ENCODE assay signal across 1 cellular context in genomic region chr2:201057715-201058248, GRCh38.
TF ChIP-seq lines count a peak whose summit lies in the region.

No MANE protein-coding gene starts in this region.

TF ChIP-seq in HepG2, 621 proteins besides CTCF, POLR2A, EP300 and RAD21 (continued from another document and continues in another):
- peak; percentile 76; the same call in 1 of the 2 replicates for TF ChIP-seq ZNF580 (CRISPR knock-in tag; IDR thresholded peaks at IDR 0.05; ENCODE audit: borderline replicate concordance, low read depth)
- TF ChIP-seq, protein P1, sequence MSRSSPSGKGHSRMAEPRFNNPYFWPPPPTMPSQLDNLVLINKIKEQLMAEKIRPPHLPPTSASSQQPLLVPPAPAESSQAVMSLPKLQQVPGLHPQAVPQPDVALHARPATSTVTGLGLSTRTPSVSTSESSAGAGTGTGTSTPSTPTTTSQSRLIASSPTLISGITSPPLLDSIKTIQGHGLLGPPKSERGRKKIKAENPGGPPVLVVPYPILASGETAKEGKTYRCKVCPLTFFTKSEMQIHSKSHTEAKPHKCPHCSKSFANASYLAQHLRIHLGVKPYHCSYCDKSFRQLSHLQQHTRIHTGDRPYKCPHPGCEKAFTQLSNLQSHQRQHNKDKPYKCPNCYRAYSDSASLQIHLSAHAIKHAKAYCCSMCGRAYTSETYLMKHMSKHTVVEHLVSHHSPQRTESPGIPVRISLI (CRISPR knock-in tag; IDR thresholded peaks at IDR 0.05; ENCODE audit: borderline replicate concordance): peak; percentile 90
- TF ChIP-seq MLX (CRISPR knock-in tag; IDR thresholded peaks at IDR 0.05): peak; percentile 100
- 0 out of 2 replicates have a peak, but pooled peaks have one; percentile 70 for TF ChIP-seq TOE1 (CRISPR knock-in tag; IDR thresholded peaks at IDR 0.05)
- no peak for TF ChIP-seq ZNF749 (CRISPR knock-in tag; IDR thresholded peaks at IDR 0.05; ENCODE audit: borderline replicate concordance)
- no peak for TF ChIP-seq ZXDC (CRISPR knock-in tag; IDR thresholded peaks at IDR 0.05)
- no peak for TF ChIP-seq SIN3B (IDR thresholded peaks at IDR 0.05; ENCODE audit: low read length)
- 0 out of 2 replicates have a peak, but pooled peaks have one; percentile 50 for TF ChIP-seq ZNF878 (CRISPR knock-in tag; IDR thresholded peaks at IDR 0.05)
- TF ChIP-seq TGIF2 (CRISPR knock-in tag; IDR thresholded peaks at IDR 0.05): no peak
- TF ChIP-seq ZNF83 (CRISPR knock-in tag; IDR thresholded peaks at IDR 0.05; ENCODE audit: borderline replicate concordance): no peak
- TF ChIP-seq ZKSCAN8 (CRISPR knock-in tag; IDR thresholded peaks at IDR 0.05; ENCODE audit: borderline replicate concordance): peak; percentile 58; the same call in 1 of the 2 replicates
- peak; percentile 42; the same call in 1 of the 2 replicates for TF ChIP-seq KMT2A (CRISPR knock-in tag; IDR thresholded peaks at IDR 0.05)
- TF ChIP-seq, protein P2, sequence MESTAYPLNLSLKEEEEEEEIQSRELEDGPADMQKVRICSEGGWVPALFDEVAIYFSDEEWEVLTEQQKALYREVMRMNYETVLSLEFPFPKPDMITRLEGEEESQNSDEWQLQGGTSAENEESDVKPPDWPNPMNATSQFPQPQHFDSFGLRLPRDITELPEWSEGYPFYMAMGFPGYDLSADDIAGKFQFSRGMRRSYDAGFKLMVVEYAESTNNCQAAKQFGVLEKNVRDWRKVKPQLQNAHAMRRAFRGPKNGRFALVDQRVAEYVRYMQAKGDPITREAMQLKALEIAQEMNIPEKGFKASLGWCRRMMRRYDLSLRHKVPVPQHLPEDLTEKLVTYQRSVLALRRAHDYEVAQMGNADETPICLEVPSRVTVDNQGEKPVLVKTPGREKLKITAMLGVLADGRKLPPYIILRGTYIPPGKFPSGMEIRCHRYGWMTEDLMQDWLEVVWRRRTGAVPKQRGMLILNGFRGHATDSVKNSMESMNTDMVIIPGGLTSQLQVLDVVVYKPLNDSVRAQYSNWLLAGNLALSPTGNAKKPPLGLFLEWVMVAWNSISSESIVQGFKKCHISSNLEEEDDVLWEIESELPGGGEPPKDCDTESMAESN (CRISPR knock-in tag; conservative IDR thresholded peaks at IDR 0.05): peak; percentile 86
- peak; percentile 69 for TF ChIP-seq SKI (IDR thresholded peaks at IDR 0.05; ENCODE audit: partially characterized antibody)
- TF ChIP-seq, protein P3, sequence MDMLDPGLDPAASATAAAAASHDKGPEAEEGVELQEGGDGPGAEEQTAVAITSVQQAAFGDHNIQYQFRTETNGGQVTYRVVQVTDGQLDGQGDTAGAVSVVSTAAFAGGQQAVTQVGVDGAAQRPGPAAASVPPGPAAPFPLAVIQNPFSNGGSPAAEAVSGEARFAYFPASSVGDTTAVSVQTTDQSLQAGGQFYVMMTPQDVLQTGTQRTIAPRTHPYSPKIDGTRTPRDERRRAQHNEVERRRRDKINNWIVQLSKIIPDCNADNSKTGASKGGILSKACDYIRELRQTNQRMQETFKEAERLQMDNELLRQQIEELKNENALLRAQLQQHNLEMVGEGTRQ (IDR thresholded peaks at IDR 0.05; ENCODE audit: low read depth, low read length): peak; percentile 82
- TF ChIP-seq, protein P3 (CRISPR knock-in tag; IDR thresholded peaks at IDR 0.05; ENCODE audit: borderline replicate concordance): peak; percentile 74; the same call in 1 of the 2 replicates
- TF ChIP-seq, protein P4, sequence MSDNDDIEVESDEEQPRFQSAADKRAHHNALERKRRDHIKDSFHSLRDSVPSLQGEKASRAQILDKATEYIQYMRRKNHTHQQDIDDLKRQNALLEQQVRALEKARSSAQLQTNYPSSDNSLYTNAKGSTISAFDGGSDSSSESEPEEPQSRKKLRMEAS (IDR thresholded peaks at IDR 0.05): peak; percentile 68
- no peak for TF ChIP-seq MAF1 (CRISPR knock-in tag; IDR thresholded peaks at IDR 0.05; ENCODE audit: borderline replicate concordance)
- TF ChIP-seq RARA (CRISPR knock-in tag; IDR thresholded peaks at IDR 0.05): peak; percentile 71
- no peak for TF ChIP-seq SMC3 (IDR thresholded peaks at IDR 0.05; ENCODE audit: low read length)
- peak; percentile 75; the same call in 1 of the 2 replicates for TF ChIP-seq ZNF609 (CRISPR knock-in tag; IDR thresholded peaks at IDR 0.05; ENCODE audit: borderline replicate concordance)
- TF ChIP-seq ZMYM2 (CRISPR knock-in tag; IDR thresholded peaks at IDR 0.05): no peak
- peak; percentile 93 for TF ChIP-seq NCOA2 (CRISPR knock-in tag; IDR thresholded peaks at IDR 0.05)
- TF ChIP-seq ZNF253 (CRISPR knock-in tag; IDR thresholded peaks at IDR 0.05; ENCODE audit: borderline replicate concordance): no peak
- no peak for TF ChIP-seq ADNP (CRISPR knock-in tag; IDR thresholded peaks at IDR 0.05)
- peak; percentile 92 for TF ChIP-seq TEAD3 (CRISPR knock-in tag; optimal IDR thresholded peaks at IDR 0.05; ENCODE audit: borderline replicate concordance)
- 0 out of 2 replicates have a peak, but pooled peaks have one; percentile 33 for TF ChIP-seq ZNF629 (CRISPR knock-in tag; conservative IDR thresholded peaks at IDR 0.05)
- TF ChIP-seq RNF219 (CRISPR knock-in tag; IDR thresholded peaks at IDR 0.05): no peak
- peak; percentile 51; the same call in 1 of the 2 replicates for TF ChIP-seq GATA4 (IDR thresholded peaks at IDR 0.05; ENCODE audit: borderline replicate concordance, low read depth)
- TF ChIP-seq ATF6 (CRISPR knock-in tag; conservative IDR thresholded peaks at IDR 0.05): no peak
- TF ChIP-seq ZFP1 (CRISPR knock-in tag; IDR thresholded peaks at IDR 0.05): 0 out of 2 replicates have a peak, but pooled peaks have one; percentile 56
- peak; percentile 35; the same call in 1 of the 2 replicates for TF ChIP-seq LCORL (IDR thresholded peaks at IDR 0.05)
- peak; percentile 57 for TF ChIP-seq LCORL (CRISPR knock-in tag; IDR thresholded peaks at IDR 0.05)
- no peak for TF ChIP-seq ZNF224 (CRISPR knock-in tag; IDR thresholded peaks at IDR 0.05)
- TF ChIP-seq, protein P5, sequence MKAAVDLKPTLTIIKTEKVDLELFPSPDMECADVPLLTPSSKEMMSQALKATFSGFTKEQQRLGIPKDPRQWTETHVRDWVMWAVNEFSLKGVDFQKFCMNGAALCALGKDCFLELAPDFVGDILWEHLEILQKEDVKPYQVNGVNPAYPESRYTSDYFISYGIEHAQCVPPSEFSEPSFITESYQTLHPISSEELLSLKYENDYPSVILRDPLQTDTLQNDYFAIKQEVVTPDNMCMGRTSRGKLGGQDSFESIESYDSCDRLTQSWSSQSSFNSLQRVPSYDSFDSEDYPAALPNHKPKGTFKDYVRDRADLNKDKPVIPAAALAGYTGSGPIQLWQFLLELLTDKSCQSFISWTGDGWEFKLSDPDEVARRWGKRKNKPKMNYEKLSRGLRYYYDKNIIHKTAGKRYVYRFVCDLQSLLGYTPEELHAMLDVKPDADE (CRISPR knock-in tag; IDR thresholded peaks at IDR 0.05): no peak
- no peak for TF ChIP-seq TMF1 (CRISPR knock-in tag; IDR thresholded peaks at IDR 0.05; ENCODE audit: low read depth)
- peak; percentile 50; the same call in 1 of the 2 replicates for TF ChIP-seq ZNF230 (CRISPR knock-in tag; IDR thresholded peaks at IDR 0.05)
- no peak for TF ChIP-seq ZNF552 (CRISPR knock-in tag; IDR thresholded peaks at IDR 0.05; ENCODE audit: borderline replicate concordance)
